2 cellular contexts compared by ENCODE assay signal in the genomic region with DNA sequence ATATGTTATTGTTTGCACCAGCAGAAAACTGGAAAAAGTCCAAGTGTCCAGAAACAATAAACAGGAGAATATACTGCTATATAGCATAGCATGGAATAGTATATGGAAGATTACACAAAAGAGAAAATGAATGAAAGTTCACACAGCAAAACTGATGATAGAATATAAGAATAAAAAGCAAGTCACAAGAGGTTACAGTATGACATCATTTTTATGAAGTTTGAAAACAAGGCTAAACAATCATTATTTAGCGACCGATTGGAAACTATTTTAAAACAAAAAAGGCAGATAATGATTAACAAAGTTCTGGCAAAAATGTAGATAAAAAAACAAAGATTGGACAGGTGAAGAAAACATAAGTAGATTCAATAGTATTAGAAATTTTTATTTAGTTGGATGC.
TF ChIP-seq lines count a peak whose summit lies in the region.

No MANE protein-coding gene starts in this region.

TF ChIP-seq in HEK293, 187 proteins besides CTCF, POLR2A, EP300 and RAD21:
- TF ChIP-seq, protein P1, sequence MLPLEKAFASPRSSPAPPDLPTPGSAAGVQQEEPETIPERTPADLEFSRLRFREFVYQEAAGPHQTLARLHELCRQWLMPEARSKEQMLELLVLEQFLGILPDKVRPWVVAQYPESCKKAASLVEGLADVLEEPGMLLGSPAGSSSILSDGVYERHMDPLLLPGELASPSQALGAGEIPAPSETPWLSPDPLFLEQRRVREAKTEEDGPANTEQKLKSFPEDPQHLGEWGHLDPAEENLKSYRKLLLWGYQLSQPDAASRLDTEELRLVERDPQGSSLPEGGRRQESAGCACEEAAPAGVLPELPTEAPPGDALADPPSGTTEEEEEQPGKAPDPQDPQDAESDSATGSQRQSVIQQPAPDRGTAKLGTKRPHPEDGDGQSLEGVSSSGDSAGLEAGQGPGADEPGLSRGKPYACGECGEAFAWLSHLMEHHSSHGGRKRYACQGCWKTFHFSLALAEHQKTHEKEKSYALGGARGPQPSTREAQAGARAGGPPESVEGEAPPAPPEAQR (tag by site-specific recombination; IDR thresholded peaks at IDR 0.05), result no peak
- TF ChIP-seq, protein P2, sequence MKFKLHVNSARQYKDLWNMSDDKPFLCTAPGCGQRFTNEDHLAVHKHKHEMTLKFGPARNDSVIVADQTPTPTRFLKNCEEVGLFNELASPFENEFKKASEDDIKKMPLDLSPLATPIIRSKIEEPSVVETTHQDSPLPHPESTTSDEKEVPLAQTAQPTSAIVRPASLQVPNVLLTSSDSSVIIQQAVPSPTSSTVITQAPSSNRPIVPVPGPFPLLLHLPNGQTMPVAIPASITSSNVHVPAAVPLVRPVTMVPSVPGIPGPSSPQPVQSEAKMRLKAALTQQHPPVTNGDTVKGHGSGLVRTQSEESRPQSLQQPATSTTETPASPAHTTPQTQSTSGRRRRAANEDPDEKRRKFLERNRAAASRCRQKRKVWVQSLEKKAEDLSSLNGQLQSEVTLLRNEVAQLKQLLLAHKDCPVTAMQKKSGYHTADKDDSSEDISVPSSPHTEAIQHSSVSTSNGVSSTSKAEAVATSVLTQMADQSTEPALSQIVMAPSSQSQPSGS (tag by site-specific recombination; IDR thresholded peaks at IDR 0.05; ENCODE audit: low read depth), result peak; percentile 64; the same call in 1 of the 2 replicates
- no peak for TF ChIP-seq ZFHX2 (tag by site-specific recombination; conservative IDR thresholded peaks at IDR 0.05)

TF ChIP-seq in GM12878, 131 proteins besides CTCF, POLR2A, EP300 and RAD21 (continued from another document):
- TF ChIP-seq, protein P3, sequence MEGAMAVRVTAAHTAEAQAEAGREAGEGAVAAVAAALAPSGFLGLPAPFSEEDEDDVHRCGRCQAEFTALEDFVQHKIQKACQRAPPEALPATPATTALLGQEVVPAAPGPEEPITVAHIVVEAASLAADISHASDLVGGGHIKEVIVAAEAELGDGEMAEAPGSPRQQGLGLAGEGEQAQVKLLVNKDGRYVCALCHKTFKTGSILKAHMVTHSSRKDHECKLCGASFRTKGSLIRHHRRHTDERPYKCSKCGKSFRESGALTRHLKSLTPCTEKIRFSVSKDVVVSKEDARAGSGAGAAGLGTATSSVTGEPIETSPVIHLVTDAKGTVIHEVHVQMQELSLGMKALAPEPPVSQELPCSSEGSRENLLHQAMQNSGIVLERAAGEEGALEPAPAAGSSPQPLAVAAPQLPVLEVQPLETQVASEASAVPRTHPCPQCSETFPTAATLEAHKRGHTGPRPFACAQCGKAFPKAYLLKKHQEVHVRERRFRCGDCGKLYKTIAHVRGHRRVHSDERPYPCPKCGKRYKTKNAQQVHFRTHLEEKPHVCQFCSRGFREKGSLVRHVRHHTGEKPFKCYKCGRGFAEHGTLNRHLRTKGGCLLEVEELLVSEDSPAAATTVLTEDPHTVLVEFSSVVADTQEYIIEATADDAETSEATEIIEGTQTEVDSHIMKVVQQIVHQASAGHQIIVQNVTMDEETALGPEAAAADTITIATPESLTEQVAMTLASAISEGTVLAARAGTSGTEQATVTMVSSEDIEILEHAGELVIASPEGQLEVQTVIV (IDR thresholded peaks at IDR 0.05; ENCODE audit: borderline replicate concordance, partially characterized antibody), result no peak
